ENCODE assay signal across 1 cellular context in genomic region chr17:1516403-1517161, GRCh38.
TF ChIP-seq lines count a peak whose summit lies in the region.

TSS of gene INPP5K (minus strand) at chr17:1516612. CDS start at chr17:1516499, 113 bp downstream.

TF ChIP-seq in HEK293, 187 proteins besides CTCF, POLR2A, EP300 and RAD21 (continued from another document and continues in another):
- TF ChIP-seq, protein P1, sequence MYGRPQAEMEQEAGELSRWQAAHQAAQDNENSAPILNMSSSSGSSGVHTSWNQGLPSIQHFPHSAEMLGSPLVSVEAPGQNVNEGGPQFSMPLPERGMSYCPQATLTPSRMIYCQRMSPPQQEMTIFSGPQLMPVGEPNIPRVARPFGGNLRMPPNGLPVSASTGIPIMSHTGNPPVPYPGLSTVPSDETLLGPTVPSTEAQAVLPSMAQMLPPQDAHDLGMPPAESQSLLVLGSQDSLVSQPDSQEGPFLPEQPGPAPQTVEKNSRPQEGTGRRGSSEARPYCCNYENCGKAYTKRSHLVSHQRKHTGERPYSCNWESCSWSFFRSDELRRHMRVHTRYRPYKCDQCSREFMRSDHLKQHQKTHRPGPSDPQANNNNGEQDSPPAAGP (tag by site-specific recombination; IDR thresholded peaks at IDR 0.05), result 0 out of 2 replicates have a peak, but pooled peaks have one; percentile 50
- TF ChIP-seq ZIC2 (tag by site-specific recombination; IDR thresholded peaks at IDR 0.05), result peak; percentile 18; the same call in 1 of the 2 replicates
- no peak for TF ChIP-seq HOXD13 (CRISPR knock-in tag; IDR thresholded peaks at IDR 0.05; ENCODE audit: borderline replicate concordance)
- peak; percentile 79; the same call in 1 of the 2 replicates for TF ChIP-seq ZFHX2 (tag by site-specific recombination; conservative IDR thresholded peaks at IDR 0.05)
- TF ChIP-seq ZNF623 (tag by site-specific recombination; IDR thresholded peaks at IDR 0.05), result no peak
- 0 out of 2 replicates have a peak, but pooled peaks have one; percentile 75 for TF ChIP-seq ZNF501 (tag by site-specific recombination; IDR thresholded peaks at IDR 0.05)
- no peak for TF ChIP-seq ZNF140 (tag by site-specific recombination; IDR thresholded peaks at IDR 0.05)
- no peak; the same call in 1 of the 2 replicates for TF ChIP-seq ZNF24 (tag by site-specific recombination; IDR thresholded peaks at IDR 0.05)
- 0 out of 2 replicates have a peak, but pooled peaks have one; percentile 18 for TF ChIP-seq BCL11B (tag by site-specific recombination; IDR thresholded peaks at IDR 0.05; ENCODE audit: low read depth)
- TF ChIP-seq KLF8 (tag by site-specific recombination; IDR thresholded peaks at IDR 0.05), result peak; percentile 91
- 0 out of 2 replicates have a peak, but pooled peaks have one; percentile 14 for TF ChIP-seq ZNF398 (tag by site-specific recombination; IDR thresholded peaks at IDR 0.05)
- TF ChIP-seq ZEB2 (tag by site-specific recombination; IDR thresholded peaks at IDR 0.05), result peak; percentile 85
- TF ChIP-seq ZNF629 (tag by site-specific recombination; IDR thresholded peaks at IDR 0.05), result peak; percentile 84
- TF ChIP-seq ZNF394 (tag by site-specific recombination; IDR thresholded peaks at IDR 0.05; ENCODE audit: borderline replicate concordance), result no peak
- TF ChIP-seq, protein P2, sequence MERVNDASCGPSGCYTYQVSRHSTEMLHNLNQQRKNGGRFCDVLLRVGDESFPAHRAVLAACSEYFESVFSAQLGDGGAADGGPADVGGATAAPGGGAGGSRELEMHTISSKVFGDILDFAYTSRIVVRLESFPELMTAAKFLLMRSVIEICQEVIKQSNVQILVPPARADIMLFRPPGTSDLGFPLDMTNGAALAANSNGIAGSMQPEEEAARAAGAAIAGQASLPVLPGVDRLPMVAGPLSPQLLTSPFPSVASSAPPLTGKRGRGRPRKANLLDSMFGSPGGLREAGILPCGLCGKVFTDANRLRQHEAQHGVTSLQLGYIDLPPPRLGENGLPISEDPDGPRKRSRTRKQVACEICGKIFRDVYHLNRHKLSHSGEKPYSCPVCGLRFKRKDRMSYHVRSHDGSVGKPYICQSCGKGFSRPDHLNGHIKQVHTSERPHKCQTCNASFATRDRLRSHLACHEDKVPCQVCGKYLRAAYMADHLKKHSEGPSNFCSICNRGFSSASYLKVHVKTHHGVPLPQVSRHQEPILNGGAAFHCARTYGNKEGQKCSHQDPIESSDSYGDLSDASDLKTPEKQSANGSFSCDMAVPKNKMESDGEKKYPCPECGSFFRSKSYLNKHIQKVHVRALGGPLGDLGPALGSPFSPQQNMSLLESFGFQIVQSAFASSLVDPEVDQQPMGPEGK (tag by site-specific recombination; IDR thresholded peaks at IDR 0.05), result 0 out of 2 replicates have a peak, but pooled peaks have one; percentile 33
- peak; percentile 95 for TF ChIP-seq ZNF76 (tag by site-specific recombination; IDR thresholded peaks at IDR 0.05; ENCODE audit: borderline replicate concordance, low read depth)
- TF ChIP-seq ZNF654 (tag by site-specific recombination; IDR thresholded peaks at IDR 0.05; ENCODE audit: low read depth), result no peak
- TF ChIP-seq ZNF426 (tag by site-specific recombination; IDR thresholded peaks at IDR 0.05), result no peak
- no peak for TF ChIP-seq AEBP2 (tag by site-specific recombination; IDR thresholded peaks at IDR 0.05; ENCODE audit: borderline replicate concordance)
- TF ChIP-seq INSM2 (tag by site-specific recombination; IDR thresholded peaks at IDR 0.05), result no peak
- peak; percentile 99 for TF ChIP-seq ZBTB20 (tag by site-specific recombination; IDR thresholded peaks at IDR 0.05)
- no peak for TF ChIP-seq KLF7 (tag by site-specific recombination; IDR thresholded peaks at IDR 0.05; ENCODE audit: borderline replicate concordance)
- TF ChIP-seq ZNF600 (tag by site-specific recombination; IDR thresholded peaks at IDR 0.05), result peak; percentile 64
- TF ChIP-seq ZNF488 (tag by site-specific recombination; IDR thresholded peaks at IDR 0.05), result no peak
- TF ChIP-seq, protein P3, sequence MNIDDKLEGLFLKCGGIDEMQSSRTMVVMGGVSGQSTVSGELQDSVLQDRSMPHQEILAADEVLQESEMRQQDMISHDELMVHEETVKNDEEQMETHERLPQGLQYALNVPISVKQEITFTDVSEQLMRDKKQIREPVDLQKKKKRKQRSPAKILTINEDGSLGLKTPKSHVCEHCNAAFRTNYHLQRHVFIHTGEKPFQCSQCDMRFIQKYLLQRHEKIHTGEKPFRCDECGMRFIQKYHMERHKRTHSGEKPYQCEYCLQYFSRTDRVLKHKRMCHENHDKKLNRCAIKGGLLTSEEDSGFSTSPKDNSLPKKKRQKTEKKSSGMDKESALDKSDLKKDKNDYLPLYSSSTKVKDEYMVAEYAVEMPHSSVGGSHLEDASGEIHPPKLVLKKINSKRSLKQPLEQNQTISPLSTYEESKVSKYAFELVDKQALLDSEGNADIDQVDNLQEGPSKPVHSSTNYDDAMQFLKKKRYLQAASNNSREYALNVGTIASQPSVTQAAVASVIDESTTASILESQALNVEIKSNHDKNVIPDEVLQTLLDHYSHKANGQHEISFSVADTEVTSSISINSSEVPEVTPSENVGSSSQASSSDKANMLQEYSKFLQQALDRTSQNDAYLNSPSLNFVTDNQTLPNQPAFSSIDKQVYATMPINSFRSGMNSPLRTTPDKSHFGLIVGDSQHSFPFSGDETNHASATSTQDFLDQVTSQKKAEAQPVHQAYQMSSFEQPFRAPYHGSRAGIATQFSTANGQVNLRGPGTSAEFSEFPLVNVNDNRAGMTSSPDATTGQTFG (tag by site-specific recombination; IDR thresholded peaks at IDR 0.05; ENCODE audit: borderline replicate concordance), result no peak
- TF ChIP-seq, protein P4, sequence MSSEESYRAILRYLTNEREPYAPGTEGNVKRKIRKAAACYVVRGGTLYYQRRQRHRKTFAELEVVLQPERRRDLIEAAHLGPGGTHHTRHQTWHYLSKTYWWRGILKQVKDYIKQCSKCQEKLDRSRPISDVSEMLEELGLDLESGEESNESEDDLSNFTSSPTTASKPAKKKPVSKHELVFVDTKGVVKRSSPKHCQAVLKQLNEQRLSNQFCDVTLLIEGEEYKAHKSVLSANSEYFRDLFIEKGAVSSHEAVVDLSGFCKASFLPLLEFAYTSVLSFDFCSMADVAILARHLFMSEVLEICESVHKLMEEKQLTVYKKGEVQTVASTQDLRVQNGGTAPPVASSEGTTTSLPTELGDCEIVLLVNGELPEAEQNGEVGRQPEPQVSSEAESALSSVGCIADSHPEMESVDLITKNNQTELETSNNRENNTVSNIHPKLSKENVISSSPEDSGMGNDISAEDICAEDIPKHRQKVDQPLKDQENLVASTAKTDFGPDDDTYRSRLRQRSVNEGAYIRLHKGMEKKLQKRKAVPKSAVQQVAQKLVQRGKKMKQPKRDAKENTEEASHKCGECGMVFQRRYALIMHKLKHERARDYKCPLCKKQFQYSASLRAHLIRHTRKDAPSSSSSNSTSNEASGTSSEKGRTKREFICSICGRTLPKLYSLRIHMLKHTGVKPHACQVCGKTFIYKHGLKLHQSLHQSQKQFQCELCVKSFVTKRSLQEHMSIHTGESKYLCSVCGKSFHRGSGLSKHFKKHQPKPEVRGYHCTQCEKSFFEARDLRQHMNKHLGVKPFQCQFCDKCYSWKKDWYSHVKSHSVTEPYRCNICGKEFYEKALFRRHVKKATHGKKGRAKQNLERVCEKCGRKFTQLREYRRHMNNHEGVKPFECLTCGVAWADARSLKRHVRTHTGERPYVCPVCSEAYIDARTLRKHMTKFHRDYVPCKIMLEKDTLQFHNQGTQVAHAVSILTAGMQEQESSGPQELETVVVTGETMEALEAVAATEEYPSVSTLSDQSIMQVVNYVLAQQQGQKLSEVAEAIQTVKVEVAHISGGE (tag by site-specific recombination; conservative IDR thresholded peaks at IDR 0.05; ENCODE audit: low read depth), result peak; percentile 90
- TF ChIP-seq ZNF239 (tag by site-specific recombination; IDR thresholded peaks at IDR 0.05), result no peak; the same call in 1 of the 2 replicates
- peak; percentile 62 for TF ChIP-seq SP7 (tag by site-specific recombination; IDR thresholded peaks at IDR 0.05)
- TF ChIP-seq TCF7L2 (IDR thresholded peaks at IDR 0.05; ENCODE audit: borderline replicate concordance, low read depth, low read length), result no peak
- no peak for TF ChIP-seq ZBTB21 (tag by site-specific recombination; IDR thresholded peaks at IDR 0.05)
- TF ChIP-seq ZNF510 (tag by site-specific recombination; IDR thresholded peaks at IDR 0.05; ENCODE audit: insufficient replicate concordance), result no peak
- peak; percentile 96 for TF ChIP-seq SP2 (tag by site-specific recombination; IDR thresholded peaks at IDR 0.05)
- TF ChIP-seq KLF16 (tag by site-specific recombination; IDR thresholded peaks at IDR 0.05), result 0 out of 2 replicates have a peak, but pooled peaks have one; percentile 65
- TF ChIP-seq, protein P5, sequence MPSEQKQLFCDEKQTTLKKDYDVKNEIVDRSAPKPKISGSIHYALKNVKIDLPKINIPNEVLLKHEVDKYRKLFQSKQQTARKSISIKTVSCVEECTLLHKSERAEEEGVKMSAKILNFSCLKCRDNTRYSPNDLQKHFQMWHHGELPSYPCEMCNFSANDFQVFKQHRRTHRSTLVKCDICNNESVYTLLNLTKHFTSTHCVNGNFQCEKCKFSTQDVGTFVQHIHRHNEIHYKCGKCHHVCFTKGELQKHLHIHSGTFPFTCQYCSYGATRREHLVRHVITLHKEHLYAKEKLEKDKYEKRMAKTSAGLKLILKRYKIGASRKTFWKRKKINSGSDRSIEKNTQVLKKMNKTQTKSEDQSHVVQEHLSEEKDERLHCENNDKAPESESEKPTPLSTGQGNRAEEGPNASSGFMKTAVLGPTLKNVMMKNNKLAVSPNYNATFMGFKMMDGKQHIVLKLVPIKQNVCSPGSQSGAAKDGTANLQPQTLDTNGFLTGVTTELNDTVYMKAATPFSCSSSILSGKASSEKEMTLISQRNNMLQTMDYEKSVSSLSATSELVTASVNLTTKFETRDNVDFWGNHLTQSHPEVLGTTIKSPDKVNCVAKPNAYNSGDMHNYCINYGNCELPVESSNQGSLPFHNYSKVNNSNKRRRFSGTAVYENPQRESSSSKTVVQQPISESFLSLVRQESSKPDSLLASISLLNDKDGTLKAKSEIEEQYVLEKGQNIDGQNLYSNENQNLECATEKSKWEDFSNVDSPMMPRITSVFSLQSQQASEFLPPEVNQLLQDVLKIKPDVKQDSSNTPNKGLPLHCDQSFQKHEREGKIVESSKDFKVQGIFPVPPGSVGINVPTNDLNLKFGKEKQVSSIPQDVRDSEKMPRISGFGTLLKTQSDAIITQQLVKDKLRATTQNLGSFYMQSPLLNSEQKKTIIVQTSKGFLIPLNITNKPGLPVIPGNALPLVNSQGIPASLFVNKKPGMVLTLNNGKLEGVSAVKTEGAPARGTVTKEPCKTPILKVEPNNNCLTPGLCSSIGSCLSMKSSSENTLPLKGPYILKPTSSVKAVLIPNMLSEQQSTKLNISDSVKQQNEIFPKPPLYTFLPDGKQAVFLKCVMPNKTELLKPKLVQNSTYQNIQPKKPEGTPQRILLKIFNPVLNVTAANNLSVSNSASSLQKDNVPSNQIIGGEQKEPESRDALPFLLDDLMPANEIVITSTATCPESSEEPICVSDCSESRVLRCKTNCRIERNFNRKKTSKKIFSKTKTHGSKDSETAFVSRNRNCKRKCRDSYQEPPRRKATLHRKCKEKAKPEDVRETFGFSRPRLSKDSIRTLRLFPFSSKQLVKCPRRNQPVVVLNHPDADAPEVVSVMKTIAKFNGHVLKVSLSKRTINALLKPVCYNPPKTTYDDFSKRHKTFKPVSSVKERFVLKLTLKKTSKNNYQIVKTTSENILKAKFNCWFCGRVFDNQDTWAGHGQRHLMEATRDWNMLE (tag by site-specific recombination; conservative IDR thresholded peaks at IDR 0.05; ENCODE audit: low read depth), result peak; percentile 56
- TF ChIP-seq ZNF596 (tag by site-specific recombination; IDR thresholded peaks at IDR 0.05), result no peak
